In the genomic region with DNA sequence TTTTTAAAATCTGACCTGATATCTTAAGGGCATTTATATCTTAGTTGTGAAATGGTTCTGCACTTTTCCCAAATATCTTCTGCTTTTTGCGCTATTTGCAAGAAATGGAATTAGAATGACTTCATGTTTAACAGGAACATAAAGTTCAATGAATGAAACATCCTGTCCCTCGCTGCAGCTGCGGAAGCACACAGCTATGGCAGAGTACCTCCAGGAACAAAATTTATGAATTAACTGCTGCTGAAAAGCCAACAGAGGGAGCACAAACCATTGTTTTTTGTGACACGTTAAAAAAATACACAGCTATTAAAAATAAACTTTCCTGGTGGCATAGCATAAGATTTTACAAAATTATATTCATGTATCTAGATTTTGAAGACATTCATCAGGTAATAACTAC, we compare ENCODE assay signal across 10 cellular contexts.
DNase-seq lines count a peak whose midpoint lies in the region; ATAC-seq and TF ChIP-seq lines count a peak whose summit lies in the region.
"Had no signal": no experiment of that assay in that cellular context is flagged by ENCODE, and none has a peak within 500 bp of the region (broad histone marks: within the 10 kb centered on the region; RNA-seq: fewer than 3 reads in every experiment).

No MANE protein-coding gene starts in this region.

- TF ChIP-seq CTCF in chondrocyte (IDR thresholded peaks at IDR 0.05): peak; percentile 88

- intact Hi-C loops in Right ventricle myocardium inferior (cut with DNase I): loop anchor here (2.0 to 10.0 kb wide), 5 partner anchors 288 to 936 kb away; no protein-coding TSS in a partner anchor
- intact Hi-C loops in cardiac septum (cut with DNase I): loop anchor here (5.0 to 10.0 kb wide), 4 partner anchors 278 to 870 kb away; no protein-coding TSS in a partner anchor

- DNase-seq in Right ventricle myocardium inferior (ENCODE audit: missing footprints) (peak; percentile 43), cardiac septum (ENCODE audit: low spot score) (no peak), chondrocyte (ENCODE audit: low spot score) (no peak), left lobe of liver (ENCODE audit: low spot score) (no peak), 8988T (no peak)
- no peak for DNase-seq in stimulated activated CD4-positive, alpha-beta T cell treated with anti-CD3 and anti-CD28 coated beads, Interleukin-15, amount 100 ng/mL, for 24 hours
- DNase-seq: COR-L47, NCI-H2081 treated with DMSO at 0.1 percent for 48 hours had no signal

- peaks cover 8% of the 10 kb centered on the region for H3K36me3 Mint-ChIP-seq in chondrocyte (ENCODE audit: low read depth)

- H3K4me3 Mint-ChIP-seq in chondrocyte (ENCODE audit: unreplicated experiment): no peak overlapping the region

- H3K27me3 Mint-ChIP-seq in chondrocyte (ENCODE audit: low read depth): no peaks in the 10 kb centered on the region

- peak overlapping the region; percentile 6 for H3K27ac Mint-ChIP-seq in chondrocyte (ENCODE audit: unreplicated experiment)

- H3K9me3 Mint-ChIP-seq in chondrocyte (ENCODE audit: low read depth): peaks cover 11% of the 10 kb centered on the region

- ATAC-seq in Right ventricle myocardium inferior (no peak), left lobe of liver (peak; percentile 42), GM21360 (IDR thresholded peaks at IDR 0.05; ENCODE audit: unreplicated experiment) (no peak), GM18498 (IDR thresholded peaks at IDR 0.05; ENCODE audit: unreplicated experiment) (no peak)

- peaks cover 35% of the 10 kb centered on the region for H3K4me1 Mint-ChIP-seq in chondrocyte (ENCODE audit: low read depth)
